1 cellular context compared by ENCODE assay signal in the genomic region with DNA sequence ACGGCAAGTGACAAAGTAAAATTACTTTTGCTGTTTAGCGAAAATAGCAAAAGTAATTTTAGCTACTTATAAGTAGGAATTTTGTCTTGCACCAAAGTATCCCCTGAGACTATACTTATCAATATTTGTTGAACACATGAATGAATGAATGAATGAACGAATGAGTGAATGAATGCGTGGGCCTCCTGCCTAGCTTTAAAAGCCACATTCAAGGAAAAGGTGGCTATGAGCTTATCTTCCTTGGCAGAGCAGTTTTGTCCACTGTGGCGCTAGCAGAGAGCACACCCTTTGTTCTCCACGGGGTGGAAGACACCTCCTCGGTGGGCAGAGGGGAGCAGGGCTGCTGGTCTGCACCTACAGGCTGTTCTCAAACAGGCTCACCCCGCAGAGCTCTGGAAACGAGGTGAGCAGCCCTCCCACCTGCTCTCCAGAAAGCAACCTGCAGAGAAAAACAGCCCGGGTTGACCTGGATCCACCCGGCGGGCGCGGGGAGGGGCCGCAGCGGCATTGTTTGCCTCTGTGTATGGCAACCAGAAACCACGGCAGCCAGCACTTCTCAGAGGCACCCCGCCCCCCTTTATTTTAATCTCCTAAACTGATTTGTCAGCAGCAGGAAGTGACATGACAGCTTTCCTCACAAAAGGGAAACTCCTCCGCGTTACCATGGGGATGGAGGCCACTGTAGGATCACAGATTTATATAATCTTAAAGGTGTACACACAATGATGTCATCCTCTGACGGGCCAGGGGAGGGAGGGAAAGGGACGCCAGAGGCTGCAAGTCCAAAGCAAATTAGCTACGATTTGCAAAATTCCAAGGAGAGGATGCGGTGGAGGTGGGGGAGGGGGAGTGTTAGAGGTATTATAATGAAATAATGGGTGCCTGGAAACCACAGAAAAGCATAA.
TF ChIP-seq lines count a peak whose summit lies in the region.

No MANE protein-coding gene starts in this region.

TF ChIP-seq in H1, 55 proteins besides CTCF, POLR2A, EP300 and RAD21 (continues in another document):
- TF ChIP-seq CBX8 (IDR thresholded peaks at IDR 0.05; ENCODE audit: borderline replicate concordance, low read depth, low read length) (no peak), BRCA1 (IDR thresholded peaks at IDR 0.05; ENCODE audit: low read depth, low read length) (no peak), SP4 (IDR thresholded peaks at IDR 0.05; ENCODE audit: low read length) (no peak), YY1 (IDR thresholded peaks at IDR 0.05; ENCODE audit: low read depth, low read length) (no peak), NANOG (IDR thresholded peaks at IDR 0.05; ENCODE audit: insufficient read depth, low read depth, low read length, poor library complexity, severe bottlenecking) (no peak), POLR2AphosphoS5 (IDR thresholded peaks at IDR 0.05; ENCODE audit: low read depth, low read length) (peak; percentile 75), HDAC2 (IDR thresholded peaks at IDR 0.05; ENCODE audit: borderline replicate concordance in 1 of 2, low read depth in 2 of 2, low read length in 2 of 2) (0 out of 4 replicates have a peak, but pooled peaks of 1 of the 2 experiments have one; percentile 20), SIX5 (IDR thresholded peaks at IDR 0.05; ENCODE audit: low read depth, low read length) (no peak), SAP30 (IDR thresholded peaks at IDR 0.05; ENCODE audit: insufficient read depth, insufficient replicate concordance, low read length) (no peak), SRF (IDR thresholded peaks at IDR 0.05; ENCODE audit: low read depth, low read length) (no peak), RFX5 (IDR thresholded peaks at IDR 0.05; ENCODE audit: borderline replicate concordance, low read depth, low read length) (no peak), CBX5 (IDR thresholded peaks at IDR 0.05; ENCODE audit: low read depth, low read length) (no peak), GTF2F1 (IDR thresholded peaks at IDR 0.05; ENCODE audit: borderline replicate concordance, low read depth, low read length) (peak; percentile 27; the same call in 1 of the 2 replicates), TEAD4 (IDR thresholded peaks at IDR 0.05; ENCODE audit: low read depth, low read length) (no peak), BACH1 (IDR thresholded peaks at IDR 0.05; ENCODE audit: low read length) (peak; percentile 44; the same call in 1 of the 2 replicates), ZNF274 (IDR thresholded peaks at IDR 0.05; ENCODE audit: borderline replicate concordance, extremely low read depth, low read length) (no peak), JUND (IDR thresholded peaks at IDR 0.05; ENCODE audit: low read length) (peak; percentile 84; the same call in 1 of the 2 replicates), GABPA (IDR thresholded peaks at IDR 0.05; ENCODE audit: borderline replicate concordance, insufficient read depth, low read length) (no peak), FOSL1 (IDR thresholded peaks at IDR 0.05; ENCODE audit: insufficient read depth, low read depth, low read length) (no peak), TAF1 (IDR thresholded peaks at IDR 0.05; ENCODE audit: low read depth, low read length) (peak; percentile 74), CHD2 (IDR thresholded peaks at IDR 0.05; ENCODE audit: low read length) (no peak; the same call in 1 of the 2 replicates), ASH2L (IDR thresholded peaks at IDR 0.05; ENCODE audit: low read length) (peak; percentile 79), CTBP2 (IDR thresholded peaks at IDR 0.05; ENCODE audit: borderline replicate concordance, insufficient read depth, insufficient read length, low read length) (no peak), TAF7 (optimal IDR thresholded peaks at IDR 0.05; ENCODE audit: borderline replicate concordance, low read depth, low read length) (peak; percentile 46), MAFK (IDR thresholded peaks at IDR 0.05; ENCODE audit: low read depth, low read length) (peak; percentile 55; the same call in 1 of the 2 replicates), EGR1 (IDR thresholded peaks at IDR 0.05; ENCODE audit: borderline replicate concordance, low read depth, low read length) (0 out of 2 replicates have a peak, but pooled peaks have one; percentile 38), EZH2 (IDR thresholded peaks at IDR 0.05; ENCODE audit: low read depth, low read length, severe bottlenecking) (no peak), RXRA (IDR thresholded peaks at IDR 0.05; ENCODE audit: insufficient read depth, low read depth, low read length) (no peak), POU5F1 (IDR thresholded peaks at IDR 0.05; ENCODE audit: low read depth, low read length) (no peak), KDM1A (IDR thresholded peaks at IDR 0.05; ENCODE audit: borderline replicate concordance, low read length) (no peak), CEBPB (IDR thresholded peaks at IDR 0.05; ENCODE audit: low read depth, low read length) (no peak), NRF1 (IDR thresholded peaks at IDR 0.05; ENCODE audit: low read depth, low read length) (no peak), BCL11A (IDR thresholded peaks at IDR 0.05; ENCODE audit: low read depth in 2 of 2, low read length in 2 of 2) (no peak), CHD1 (IDR thresholded peaks at IDR 0.05; ENCODE audit: low read depth, low read length) (no peak), RNF2 (IDR thresholded peaks at IDR 0.05; ENCODE audit: borderline replicate concordance, low read depth, low read length, missing control alignments, poor library complexity, severe bottlenecking) (no peak), SP2 (IDR thresholded peaks at IDR 0.05; ENCODE audit: low read length) (no peak), SP1 (IDR thresholded peaks at IDR 0.05; ENCODE audit: low read depth, low read length) (peak; percentile 76), TCF12 (IDR thresholded peaks at IDR 0.05; ENCODE audit: low read depth, low read length) (no peak), CREB1 (IDR thresholded peaks at IDR 0.05) (peak; percentile 41; the same call in 1 of the 2 replicates), TBP (IDR thresholded peaks at IDR 0.05; ENCODE audit: low read depth, low read length) (no peak), JUN (IDR thresholded peaks at IDR 0.05; ENCODE audit: low read depth, low read length) (no peak), SIN3A (conservative IDR thresholded peaks at IDR 0.05 in 1 of 2, IDR thresholded peaks at IDR 0.05 in 1 of 2; ENCODE audit: low read depth in 1 of 2, low read length in 2 of 2) (peak in 1 of 2 experiments; percentile 88; a peak in 2 of 4 replicates), SIRT6 (IDR thresholded peaks at IDR 0.05; ENCODE audit: low read length) (no peak), SUZ12 (IDR thresholded peaks at IDR 0.05; ENCODE audit: low read length) (no peak), KDM5A (IDR thresholded peaks at IDR 0.05; ENCODE audit: low read length) (no peak), PHF8 (conservative IDR thresholded peaks at IDR 0.05; ENCODE audit: low read depth, low read length) (peak; percentile 53), RBBP5 (IDR thresholded peaks at IDR 0.05; ENCODE audit: borderline replicate concordance, low read depth, low read length) (peak; percentile 56; the same call in 1 of the 2 replicates), HDAC6 (IDR thresholded peaks at IDR 0.05; ENCODE audit: low read depth, low read length) (no peak)
- TF ChIP-seq, protein P1, sequence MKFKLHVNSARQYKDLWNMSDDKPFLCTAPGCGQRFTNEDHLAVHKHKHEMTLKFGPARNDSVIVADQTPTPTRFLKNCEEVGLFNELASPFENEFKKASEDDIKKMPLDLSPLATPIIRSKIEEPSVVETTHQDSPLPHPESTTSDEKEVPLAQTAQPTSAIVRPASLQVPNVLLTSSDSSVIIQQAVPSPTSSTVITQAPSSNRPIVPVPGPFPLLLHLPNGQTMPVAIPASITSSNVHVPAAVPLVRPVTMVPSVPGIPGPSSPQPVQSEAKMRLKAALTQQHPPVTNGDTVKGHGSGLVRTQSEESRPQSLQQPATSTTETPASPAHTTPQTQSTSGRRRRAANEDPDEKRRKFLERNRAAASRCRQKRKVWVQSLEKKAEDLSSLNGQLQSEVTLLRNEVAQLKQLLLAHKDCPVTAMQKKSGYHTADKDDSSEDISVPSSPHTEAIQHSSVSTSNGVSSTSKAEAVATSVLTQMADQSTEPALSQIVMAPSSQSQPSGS (IDR thresholded peaks at IDR 0.05; ENCODE audit: low read length): peak; percentile 98
- TF ChIP-seq, protein P2, sequence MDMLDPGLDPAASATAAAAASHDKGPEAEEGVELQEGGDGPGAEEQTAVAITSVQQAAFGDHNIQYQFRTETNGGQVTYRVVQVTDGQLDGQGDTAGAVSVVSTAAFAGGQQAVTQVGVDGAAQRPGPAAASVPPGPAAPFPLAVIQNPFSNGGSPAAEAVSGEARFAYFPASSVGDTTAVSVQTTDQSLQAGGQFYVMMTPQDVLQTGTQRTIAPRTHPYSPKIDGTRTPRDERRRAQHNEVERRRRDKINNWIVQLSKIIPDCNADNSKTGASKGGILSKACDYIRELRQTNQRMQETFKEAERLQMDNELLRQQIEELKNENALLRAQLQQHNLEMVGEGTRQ (IDR thresholded peaks at IDR 0.05; ENCODE audit: low read length): no peak
- TF ChIP-seq, protein P3, sequence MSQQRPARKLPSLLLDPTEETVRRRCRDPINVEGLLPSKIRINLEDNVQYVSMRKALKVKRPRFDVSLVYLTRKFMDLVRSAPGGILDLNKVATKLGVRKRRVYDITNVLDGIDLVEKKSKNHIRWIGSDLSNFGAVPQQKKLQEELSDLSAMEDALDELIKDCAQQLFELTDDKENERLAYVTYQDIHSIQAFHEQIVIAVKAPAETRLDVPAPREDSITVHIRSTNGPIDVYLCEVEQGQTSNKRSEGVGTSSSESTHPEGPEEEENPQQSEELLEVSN (IDR thresholded peaks at IDR 0.05): no peak
- TF ChIP-seq, protein P4, sequence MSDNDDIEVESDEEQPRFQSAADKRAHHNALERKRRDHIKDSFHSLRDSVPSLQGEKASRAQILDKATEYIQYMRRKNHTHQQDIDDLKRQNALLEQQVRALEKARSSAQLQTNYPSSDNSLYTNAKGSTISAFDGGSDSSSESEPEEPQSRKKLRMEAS (IDR thresholded peaks at IDR 0.05): no peak; the same call in 1 of the 2 replicates
- TF ChIP-seq, protein P5, sequence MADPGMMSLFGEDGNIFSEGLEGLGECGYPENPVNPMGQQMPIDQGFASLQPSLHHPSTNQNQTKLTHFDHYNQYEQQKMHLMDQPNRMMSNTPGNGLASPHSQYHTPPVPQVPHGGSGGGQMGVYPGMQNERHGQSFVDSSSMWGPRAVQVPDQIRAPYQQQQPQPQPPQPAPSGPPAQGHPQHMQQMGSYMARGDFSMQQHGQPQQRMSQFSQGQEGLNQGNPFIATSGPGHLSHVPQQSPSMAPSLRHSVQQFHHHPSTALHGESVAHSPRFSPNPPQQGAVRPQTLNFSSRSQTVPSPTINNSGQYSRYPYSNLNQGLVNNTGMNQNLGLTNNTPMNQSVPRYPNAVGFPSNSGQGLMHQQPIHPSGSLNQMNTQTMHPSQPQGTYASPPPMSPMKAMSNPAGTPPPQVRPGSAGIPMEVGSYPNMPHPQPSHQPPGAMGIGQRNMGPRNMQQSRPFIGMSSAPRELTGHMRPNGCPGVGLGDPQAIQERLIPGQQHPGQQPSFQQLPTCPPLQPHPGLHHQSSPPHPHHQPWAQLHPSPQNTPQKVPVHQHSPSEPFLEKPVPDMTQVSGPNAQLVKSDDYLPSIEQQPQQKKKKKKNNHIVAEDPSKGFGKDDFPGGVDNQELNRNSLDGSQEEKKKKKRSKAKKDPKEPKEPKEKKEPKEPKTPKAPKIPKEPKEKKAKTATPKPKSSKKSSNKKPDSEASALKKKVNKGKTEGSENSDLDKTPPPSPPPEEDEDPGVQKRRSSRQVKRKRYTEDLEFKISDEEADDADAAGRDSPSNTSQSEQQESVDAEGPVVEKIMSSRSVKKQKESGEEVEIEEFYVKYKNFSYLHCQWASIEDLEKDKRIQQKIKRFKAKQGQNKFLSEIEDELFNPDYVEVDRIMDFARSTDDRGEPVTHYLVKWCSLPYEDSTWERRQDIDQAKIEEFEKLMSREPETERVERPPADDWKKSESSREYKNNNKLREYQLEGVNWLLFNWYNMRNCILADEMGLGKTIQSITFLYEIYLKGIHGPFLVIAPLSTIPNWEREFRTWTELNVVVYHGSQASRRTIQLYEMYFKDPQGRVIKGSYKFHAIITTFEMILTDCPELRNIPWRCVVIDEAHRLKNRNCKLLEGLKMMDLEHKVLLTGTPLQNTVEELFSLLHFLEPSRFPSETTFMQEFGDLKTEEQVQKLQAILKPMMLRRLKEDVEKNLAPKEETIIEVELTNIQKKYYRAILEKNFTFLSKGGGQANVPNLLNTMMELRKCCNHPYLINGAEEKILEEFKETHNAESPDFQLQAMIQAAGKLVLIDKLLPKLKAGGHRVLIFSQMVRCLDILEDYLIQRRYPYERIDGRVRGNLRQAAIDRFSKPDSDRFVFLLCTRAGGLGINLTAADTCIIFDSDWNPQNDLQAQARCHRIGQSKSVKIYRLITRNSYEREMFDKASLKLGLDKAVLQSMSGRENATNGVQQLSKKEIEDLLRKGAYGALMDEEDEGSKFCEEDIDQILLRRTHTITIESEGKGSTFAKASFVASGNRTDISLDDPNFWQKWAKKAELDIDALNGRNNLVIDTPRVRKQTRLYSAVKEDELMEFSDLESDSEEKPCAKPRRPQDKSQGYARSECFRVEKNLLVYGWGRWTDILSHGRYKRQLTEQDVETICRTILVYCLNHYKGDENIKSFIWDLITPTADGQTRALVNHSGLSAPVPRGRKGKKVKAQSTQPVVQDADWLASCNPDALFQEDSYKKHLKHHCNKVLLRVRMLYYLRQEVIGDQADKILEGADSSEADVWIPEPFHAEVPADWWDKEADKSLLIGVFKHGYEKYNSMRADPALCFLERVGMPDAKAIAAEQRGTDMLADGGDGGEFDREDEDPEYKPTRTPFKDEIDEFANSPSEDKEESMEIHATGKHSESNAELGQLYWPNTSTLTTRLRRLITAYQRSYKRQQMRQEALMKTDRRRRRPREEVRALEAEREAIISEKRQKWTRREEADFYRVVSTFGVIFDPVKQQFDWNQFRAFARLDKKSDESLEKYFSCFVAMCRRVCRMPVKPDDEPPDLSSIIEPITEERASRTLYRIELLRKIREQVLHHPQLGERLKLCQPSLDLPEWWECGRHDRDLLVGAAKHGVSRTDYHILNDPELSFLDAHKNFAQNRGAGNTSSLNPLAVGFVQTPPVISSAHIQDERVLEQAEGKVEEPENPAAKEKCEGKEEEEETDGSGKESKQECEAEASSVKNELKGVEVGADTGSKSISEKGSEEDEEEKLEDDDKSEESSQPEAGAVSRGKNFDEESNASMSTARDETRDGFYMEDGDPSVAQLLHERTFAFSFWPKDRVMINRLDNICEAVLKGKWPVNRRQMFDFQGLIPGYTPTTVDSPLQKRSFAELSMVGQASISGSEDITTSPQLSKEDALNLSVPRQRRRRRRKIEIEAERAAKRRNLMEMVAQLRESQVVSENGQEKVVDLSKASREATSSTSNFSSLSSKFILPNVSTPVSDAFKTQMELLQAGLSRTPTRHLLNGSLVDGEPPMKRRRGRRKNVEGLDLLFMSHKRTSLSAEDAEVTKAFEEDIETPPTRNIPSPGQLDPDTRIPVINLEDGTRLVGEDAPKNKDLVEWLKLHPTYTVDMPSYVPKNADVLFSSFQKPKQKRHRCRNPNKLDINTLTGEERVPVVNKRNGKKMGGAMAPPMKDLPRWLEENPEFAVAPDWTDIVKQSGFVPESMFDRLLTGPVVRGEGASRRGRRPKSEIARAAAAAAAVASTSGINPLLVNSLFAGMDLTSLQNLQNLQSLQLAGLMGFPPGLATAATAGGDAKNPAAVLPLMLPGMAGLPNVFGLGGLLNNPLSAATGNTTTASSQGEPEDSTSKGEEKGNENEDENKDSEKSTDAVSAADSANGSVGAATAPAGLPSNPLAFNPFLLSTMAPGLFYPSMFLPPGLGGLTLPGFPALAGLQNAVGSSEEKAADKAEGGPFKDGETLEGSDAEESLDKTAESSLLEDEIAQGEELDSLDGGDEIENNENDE (IDR thresholded peaks at IDR 0.05; ENCODE audit: insufficient replicate concordance, low read length): no peak
- TF ChIP-seq, protein P6, sequence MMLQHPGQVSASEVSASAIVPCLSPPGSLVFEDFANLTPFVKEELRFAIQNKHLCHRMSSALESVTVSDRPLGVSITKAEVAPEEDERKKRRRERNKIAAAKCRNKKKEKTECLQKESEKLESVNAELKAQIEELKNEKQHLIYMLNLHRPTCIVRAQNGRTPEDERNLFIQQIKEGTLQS (IDR thresholded peaks at IDR 0.05; ENCODE audit: insufficient read depth, low read depth, low read length): no peak
